Comparison of ENCODE assay signal across 13 cellular contexts in genomic region chr13:109844396-109844795, GRCh38. TPM values are rescaled to one million over a fixed set of nuclear protein-coding genes. Genes with fewer than 3 reads are reported as not detected.
A peak's percentile ranks its signal among the peaks of the same experiment; 100 is the strongest.
DNase-seq lines count a peak whose midpoint lies in the region; ATAC-seq, FAIRE-seq and TF ChIP-seq lines count a peak whose summit lies in the region.
"Had no signal": no experiment of that assay in that cellular context is flagged by ENCODE, and none has a peak within 500 bp of the region (broad histone marks: within the 10 kb centered on the region; RNA-seq: fewer than 3 reads in every experiment).

No MANE protein-coding gene starts in this region.

- TF ChIP-seq CTCF in chondrocyte (IDR thresholded peaks at IDR 0.05) = no peak
- no peak for TF ChIP-seq CTCF in pancreas (IDR thresholded peaks at IDR 0.05)

- H3K4me1 ChIP-seq in pancreas = no peaks in the 10 kb centered on the region
- no peaks in the 10 kb centered on the region for H3K4me1 ChIP-seq in CD4-positive, alpha-beta memory T cell (ENCODE audit: insufficient read depth, low read length)
- H3K4me1 ChIP-seq: BE2C, vagina had no signal

- no peak overlapping the region for H3K4me3 ChIP-seq in pancreas
- no peak overlapping the region for H3K4me3 ChIP-seq in CD4-positive, alpha-beta memory T cell (ENCODE audit: low read length in 2 of 2)
- H3K4me3 ChIP-seq: heart left ventricle, vagina had no signal

- POLR2A ChIA-PET in CD4-positive, alpha-beta memory T cell (lab: Charles Lee; ENCODE audit: partially characterized antibody) = no interaction called here

- CTCF ChIA-PET in CD4-positive, alpha-beta memory T cell (lab: Charles Lee; ENCODE audit: partially characterized antibody) = no interaction called here

- no peak for FAIRE-seq in pancreas (lab: Jason Lieb, UNC)

- peaks cover 3% of the 10 kb centered on the region for H3K36me3 Mint-ChIP-seq in chondrocyte (ENCODE audit: low read depth)
- no peaks in the 10 kb centered on the region for H3K36me3 Mint-ChIP-seq in CD4-positive, alpha-beta memory T cell

- peaks cover 28% of the 10 kb centered on the region for H3K4me1 Mint-ChIP-seq in chondrocyte (ENCODE audit: low read depth)
- peaks cover 0 to 6% (median 3%) of the 10 kb centered on the region in 4 donors for H3K4me1 Mint-ChIP-seq in CD4-positive, alpha-beta memory T cell

- H3K9me3 Mint-ChIP-seq in chondrocyte (ENCODE audit: low read depth) = no peaks in the 10 kb centered on the region
- no peaks in the 10 kb centered on the region for H3K9me3 Mint-ChIP-seq in CD4-positive, alpha-beta memory T cell

- 53 to 56% methylated on average over 9 of the region's 9 CpGs for WGBS in pancreas, 2 donors

- H3K27me3 Mint-ChIP-seq in chondrocyte (ENCODE audit: low read depth) = peaks cover 11% of the 10 kb centered on the region
- H3K27me3 Mint-ChIP-seq in CD4-positive, alpha-beta memory T cell = peaks cover 8 to 24% of the 10 kb centered on the region in 2 donors

- peak overlapping the region; percentile 48 for H3K4me3 Mint-ChIP-seq in chondrocyte (ENCODE audit: unreplicated experiment)
- no peak overlapping the region for H3K4me3 Mint-ChIP-seq in CD4-positive, alpha-beta memory T cell

- ATAC-seq in pancreas = peak in 3 of 4 donors; percentile 30 to 55 (median 46)
- no peak for ATAC-seq in HG03439 (IDR thresholded peaks at IDR 0.05; ENCODE audit: unreplicated experiment)

- H3K9me3 ChIP-seq in pancreas = no peaks in the 10 kb centered on the region
- no peaks in the 10 kb centered on the region for H3K9me3 ChIP-seq in CD4-positive, alpha-beta memory T cell (ENCODE audit: control insufficient read depth in 1 of 2, low read length in 2 of 2)
- H3K9me3 ChIP-seq: BE2C, heart left ventricle, vagina had no signal

- no peak overlapping the region for H3K27ac ChIP-seq in pancreas
- H3K27ac ChIP-seq in CD4-positive, alpha-beta memory T cell (ENCODE audit: low read depth, low read length) = no peak overlapping the region
- H3K27ac ChIP-seq: vagina had no signal

- H3K27ac Mint-ChIP-seq in chondrocyte (ENCODE audit: unreplicated experiment) = peak overlapping the region; percentile 33
- no peak overlapping the region for H3K27ac Mint-ChIP-seq in CD4-positive, alpha-beta memory T cell

- peaks cover 0 to 4% (median 0%) of the 10 kb centered on the region in 4 donors for H3K27me3 ChIP-seq in pancreas
- no peaks in the 10 kb centered on the region for H3K27me3 ChIP-seq in CD4-positive, alpha-beta memory T cell (ENCODE audit: insufficient read depth, low read length)
- H3K27me3 ChIP-seq: vagina had no signal

- intact Hi-C loops in pancreas (cut with DNase I) = no loop called here
- intact Hi-C loops in CD4-positive, alpha-beta memory T cell (cut with micrococcal nuclease) = no loop called here

- no peaks in the 10 kb centered on the region for H3K36me3 ChIP-seq in pancreas
- no peaks in the 10 kb centered on the region for H3K36me3 ChIP-seq in CD4-positive, alpha-beta memory T cell (ENCODE audit: insufficient read depth, low read length)
- H3K36me3 ChIP-seq: BE2C, heart left ventricle, vagina had no signal

- DNase-seq in AG08395 (ENCODE audit: low spot score) (peak; percentile 4), LHCN-M2 (ENCODE audit: low read depth) (peak; percentile 61), chondrocyte (ENCODE audit: low spot score) (no peak), pancreas (peak in 1 of 6 donors; percentile 27), OCI-M2 (lab: John Stamatoyannopoulos, UW; ENCODE audit: unreplicated experiment) (no peak), DMS53 (lab: John Stamatoyannopoulos, UW) (no peak)
- no peak for DNase-seq in CD4-positive, alpha-beta memory T cell
- DNase-seq: activated T-cell treated with anti-CD3 and anti-CD28 coated beads for 4 hours, BE2C, NCI-H1694 treated with DMSO at 0.1 percent for 48 hours had no signal

RNA-seq across cellular contexts. Expression of gene IRS2, which starts 58.0 kb away (rescaled TPM):
- 37.8 and 46.7 TPM in 2 replicates for total RNA-seq in LHCN-M2 (2014; rRNA removed)
- 17.9 TPM for polyA plus RNA-seq in LHCN-M2 (2012)
- total RNA-seq in chondrocyte = 25.8 to 43.5 TPM (median 42.9 TPM) in 3 replicates
- total RNA-seq in pancreas = 1 to 10 TPM; 4.3 to 9.8 (median 5.4) TPM
- polyA plus RNA-seq in pancreas = 1 to 10 TPM; 2.8 to 3.6 TPM
- 10 to 100 TPM; 20.9 to 21.4 TPM for total RNA-seq in CD4-positive, alpha-beta memory T cell
- polyA plus RNA-seq in CD4-positive, alpha-beta memory T cell = 1 to 10 TPM; 1.3 to 3.5 TPM

Comparison
In these comparisons a context has a peak if more than half of its experiments do, and no peak if none do; other contexts are left out.
1. DNase-seq: peak in AG08395 (single experiment) and LHCN-M2 (single experiment); none in chondrocyte (single experiment), CD4-positive, alpha-beta memory T cell (0 of 5), OCI-M2 (single experiment) and DMS53 (single experiment).